Comparison of ENCODE assay signal across 8 cellular contexts in the genomic region with DNA sequence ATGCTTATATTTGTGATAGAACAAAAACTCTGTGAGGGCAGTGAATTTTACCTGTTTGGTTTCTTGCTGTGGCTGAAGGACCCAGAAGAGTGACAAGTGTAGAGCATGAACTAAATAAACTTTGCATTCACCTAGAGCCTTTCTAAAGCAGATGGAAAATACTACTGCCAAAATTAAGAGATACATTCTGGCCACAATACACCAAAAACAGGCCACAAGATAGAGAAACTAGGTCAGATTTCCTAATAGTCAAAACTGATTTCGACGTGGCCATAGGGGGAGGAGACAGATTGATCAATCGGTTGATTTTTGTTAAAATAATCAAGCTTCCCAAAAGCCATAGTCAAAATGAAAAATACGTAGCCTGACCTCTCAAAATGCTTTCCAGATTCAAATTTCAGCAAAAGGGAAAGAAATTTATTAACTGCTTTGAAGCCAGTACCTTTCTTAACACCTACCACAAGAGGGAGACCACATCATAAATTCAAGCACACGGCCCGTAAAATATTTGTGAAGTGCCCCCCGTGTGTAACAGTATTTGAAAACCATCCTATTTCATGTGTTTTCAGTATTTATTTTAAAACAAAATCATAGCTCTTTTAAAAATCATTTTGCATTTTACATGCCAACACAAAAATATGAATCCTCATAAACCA.
DNase-seq lines count a peak whose midpoint lies in the region; ATAC-seq, FAIRE-seq and TF ChIP-seq lines count a peak whose summit lies in the region.

No MANE protein-coding gene starts in this region.

- no peak overlapping the region for H3K4me3 Mint-ChIP-seq in endothelial cell (ENCODE audit: unreplicated experiment)
- H3K4me3 Mint-ChIP-seq in CD4-positive, alpha-beta T cell, result no peak overlapping the region

- H3K4me3 ChIP-seq in osteoblast (ENCODE audit: insufficient read depth, low read length), result no peak overlapping the region

- ATAC-seq in GM21576 (IDR thresholded peaks at IDR 0.05; ENCODE audit: unreplicated experiment) (no peak), GM19328 (IDR thresholded peaks at IDR 0.05; ENCODE audit: unreplicated experiment) (no peak)
- no peak for ATAC-seq in CD4-positive, alpha-beta T cell (ENCODE audit: poor library complexity)

- no peaks in the 10 kb centered on the region for H3K36me3 ChIP-seq in osteoblast (ENCODE audit: insufficient read depth, low read length)

- no peaks in the 10 kb centered on the region for H3K27me3 Mint-ChIP-seq in endothelial cell (ENCODE audit: unreplicated experiment)
- H3K27me3 Mint-ChIP-seq in CD4-positive, alpha-beta T cell, result peaks cover 17% of the 10 kb centered on the region

- no peak for FAIRE-seq in GM12891 (lab: Jason Lieb, UNC)

- H3K27ac ChIP-seq in osteoblast (ENCODE audit: low read depth, low read length), result no peak overlapping the region
- no peak overlapping the region for H3K27ac ChIP-seq in CD4-positive, alpha-beta T cell (ENCODE audit: low read depth, low read length)

- H3K4me2 ChIP-seq in osteoblast (ENCODE audit: insufficient read depth, low read length), result no peak overlapping the region

- H3K79me2 ChIP-seq in osteoblast (ENCODE audit: insufficient read depth, low read length), result no peaks in the 10 kb centered on the region

- H3K9me3 Mint-ChIP-seq in endothelial cell (ENCODE audit: unreplicated experiment), result no peaks in the 10 kb centered on the region
- H3K9me3 Mint-ChIP-seq in CD4-positive, alpha-beta T cell, result no peaks in the 10 kb centered on the region

- POLR2A ChIA-PET in CD4-positive, alpha-beta T cell (lab: Charles Lee), result no interaction called here

- no peak overlapping the region for H2AFZ ChIP-seq in osteoblast (ENCODE audit: low read length)

- peaks cover 20% of the 10 kb centered on the region for H3K27me3 ChIP-seq in osteoblast (ENCODE audit: insufficient read depth, low read length)
- no peaks in the 10 kb centered on the region for H3K27me3 ChIP-seq in CD4-positive, alpha-beta T cell (ENCODE audit: control insufficient read depth, insufficient read depth, low read length)

- H3K36me3 Mint-ChIP-seq in endothelial cell (ENCODE audit: low read depth, unreplicated experiment), result no peaks in the 10 kb centered on the region
- H3K36me3 Mint-ChIP-seq in CD4-positive, alpha-beta T cell (ENCODE audit: low read depth), result no peaks in the 10 kb centered on the region

- CTCF ChIA-PET in CD4-positive, alpha-beta T cell (lab: Charles Lee), result interaction anchor here (1.0 kb wide), 1 partner anchor 134 kb away, joined by 3 read pairs; no protein-coding TSS in a partner anchor

- DNase-seq in GM12891 (ENCODE audit: insufficient read length, low spot score) (peak; percentile 17), NCI-H345 (lab: John Stamatoyannopoulos, UW) (peak; percentile 5), endothelial cell (ENCODE audit: low spot score) (no peak), osteoblast (ENCODE audit: insufficient read length, low spot score, missing footprints) (no peak), posterior cingulate gyrus (no peak)
- no peak for DNase-seq in CD4-positive, alpha-beta T cell

- intact Hi-C loops in posterior cingulate gyrus (cut with DNase I), result loop anchor here (2.0 kb wide), 1 partner anchor 131 kb away; no protein-coding TSS in a partner anchor
- intact Hi-C loops in CD4-positive, alpha-beta T cell (cut with DNase I, micrococcal nuclease), result no loop called here

- no peaks in the 10 kb centered on the region for H4K20me1 ChIP-seq in osteoblast (ENCODE audit: insufficient read depth, low read length)

- H3K4me1 Mint-ChIP-seq in endothelial cell (ENCODE audit: unreplicated experiment), result peaks cover 2% of the 10 kb centered on the region
- H3K4me1 Mint-ChIP-seq in CD4-positive, alpha-beta T cell (ENCODE audit: low read depth), result no peaks in the 10 kb centered on the region

- H3K4me1 ChIP-seq in osteoblast (ENCODE audit: insufficient read depth, low read length), result no peaks in the 10 kb centered on the region

- no peak for TF ChIP-seq POLR2A in GM12891 (IDR thresholded peaks at IDR 0.05; ENCODE audit: low read depth, low read length)

- TF ChIP-seq CTCF in endothelial cell (IDR thresholded peaks at IDR 0.05; ENCODE audit: unreplicated experiment) (peak; percentile 70), osteoblast (IDR thresholded peaks at IDR 0.05; ENCODE audit: extremely low read depth, low read depth, low read length) (peak; percentile 52)
- TF ChIP-seq CTCF in CD4-positive, alpha-beta T cell (IDR thresholded peaks at IDR 0.05), result no peak

- H3K9me3 ChIP-seq in osteoblast (ENCODE audit: low read depth, low read length), result no peaks in the 10 kb centered on the region
- no peaks in the 10 kb centered on the region for H3K9me3 ChIP-seq in CD4-positive, alpha-beta T cell (ENCODE audit: control insufficient read depth, low read length)

- H3K27ac Mint-ChIP-seq in endothelial cell (ENCODE audit: unreplicated experiment), result no peak overlapping the region
- H3K27ac Mint-ChIP-seq in CD4-positive, alpha-beta T cell, result no peak overlapping the region

TF ChIP-seq in GM12891, 5 proteins besides CTCF, POLR2A, EP300 and RAD21:
- TF ChIP-seq POLR2AphosphoS5 (IDR thresholded peaks at IDR 0.05; ENCODE audit: low read depth, low read length), result no peak

Comparison
In these comparisons a context has a peak if more than half of its experiments do, and no peak if none do; other contexts are left out.
1. DNase-seq: peak in GM12891 (single experiment) and NCI-H345 (single experiment); none in endothelial cell (single experiment), osteoblast (single experiment), posterior cingulate gyrus (0 of 10) and CD4-positive, alpha-beta T cell (0 of 10).